Comparison of ENCODE assay signal across 8 cellular contexts in genomic region chr6:97535800-97536199, GRCh38.
"Had no signal": no experiment of that assay in that cellular context is flagged by ENCODE, and none has a peak within 500 bp of the region (broad histone marks: within the 10 kb centered on the region; RNA-seq: fewer than 3 reads in every experiment).

No MANE protein-coding gene starts in this region.

- FAIRE-seq: G401.6, GM12878, GM12891, GM12892, GM18507, GM19239 had no signal

- ATAC-seq: GM12878 had no signal

- H3K4me3 ChIP-seq: GM12878 had no signal

- DNase-seq: GDM1, GF-D8 had no signal
